8 cellular contexts compared by ENCODE assay signal in genomic region chr12:57213068-57213715, GRCh38.
DNase-seq lines count a peak whose midpoint lies in the region; ATAC-seq lines count a peak whose summit lies in the region.

No MANE protein-coding gene starts in this region.

- H3K9me3 Mint-ChIP-seq in central memory CD8-positive, alpha-beta T cell = no peaks in the 10 kb centered on the region

- peaks cover 40% of the 10 kb centered on the region for H3K4me1 Mint-ChIP-seq in central memory CD8-positive, alpha-beta T cell

- peak; percentile 40 for ATAC-seq in HG03097 (IDR thresholded peaks at IDR 0.05; ENCODE audit: low FRiP score, unreplicated experiment)
- ATAC-seq in central memory CD8-positive, alpha-beta T cell (replicated peaks; ENCODE audit: extremely low read depth, poor library complexity, severe bottlenecking) = peak; percentile 49
- ATAC-seq in GM18517 (IDR thresholded peaks at IDR 0.05; ENCODE audit: unreplicated experiment) = no peak

- peaks cover 54% of the 10 kb centered on the region for H3K27me3 Mint-ChIP-seq in central memory CD8-positive, alpha-beta T cell

- H3K27ac Mint-ChIP-seq in central memory CD8-positive, alpha-beta T cell (ENCODE audit: low read depth) = peak overlapping the region; percentile 45

- DNase-seq in DMS153 treated with DMSO at 0.1 percent for 48 hours (lab: John Stamatoyannopoulos, UW; ENCODE audit: unreplicated experiment) = peak; percentile 72
- peak; percentile 79 for DNase-seq in NCI-H345 treated with DMSO at 0.1 percent for 48 hours (lab: John Stamatoyannopoulos, UW; ENCODE audit: unreplicated experiment)
- DNase-seq in activated CD4-positive, alpha-beta T cell treated with anti-CD3 and anti-CD28 coated beads for 24 hours (ENCODE audit: low read depth in 2 of 2) = peak; percentile 73 to 81
- peak; percentile 76 to 78 for DNase-seq in central memory CD8-positive, alpha-beta T cell (ENCODE audit: low spot score in 2 of 2)
- peak; percentile 63 for DNase-seq in kidney glomerular epithelial cell (lab: John Stamatoyannopoulos, UW)
- DNase-seq in stimulated activated CD4-positive, alpha-beta T cell treated with anti-CD3 and anti-CD28 coated beads, Interleukin-2, amount 100 ng/mL, for 48 hours = peak; percentile 83 to 87

- no peak overlapping the region for H3K4me3 Mint-ChIP-seq in central memory CD8-positive, alpha-beta T cell

- H3K36me3 Mint-ChIP-seq in central memory CD8-positive, alpha-beta T cell (ENCODE audit: insufficient read depth) = peaks cover 9% of the 10 kb centered on the region
